10 cellular contexts compared by ENCODE assay signal in genomic region chr19:11195169-11195568, GRCh38. TPM values are rescaled to one million over a fixed set of nuclear protein-coding genes. Genes with fewer than 3 reads are reported as not detected.
DNase-seq lines count a peak whose midpoint lies in the region; ATAC-seq and TF ChIP-seq lines count a peak whose summit lies in the region.
"Had no signal": no experiment of that assay in that cellular context is flagged by ENCODE, and none has a peak within 500 bp of the region (broad histone marks: within the 10 kb centered on the region; RNA-seq: fewer than 3 reads in every experiment).

No MANE protein-coding gene starts in this region.

- ATAC-seq in GM19455 (IDR thresholded peaks at IDR 0.05; ENCODE audit: unreplicated experiment) (no peak), GM21737 (IDR thresholded peaks at IDR 0.05; ENCODE audit: unreplicated experiment) (no peak)

- peaks cover 0 to 11% (median 4%) of the 10 kb centered on the region in 7 donors for H3K9me3 Mint-ChIP-seq in CD14-positive monocyte

- peak overlapping the region; percentile 46 for H3K27ac ChIP-seq in SJCRH30

- TF ChIP-seq CTCF in CD14-positive monocyte (IDR thresholded peaks at IDR 0.05) (no peak), fibroblast of mammary gland (conservative IDR thresholded peaks at IDR 0.05; ENCODE audit: control insufficient read depth, insufficient read depth, low read depth, low read length) (no peak), retinal pigment epithelial cell (conservative IDR thresholded peaks at IDR 0.05; ENCODE audit: low read depth, low read length) (no peak)

- no peak for DNase-seq in CD14-positive monocyte (ENCODE audit: low spot score)
- peak; percentile 46 to 48 for DNase-seq in SJCRH30
- no peak for DNase-seq in fibroblast of mammary gland (ENCODE audit: low read depth)
- DNase-seq in retinal pigment epithelial cell (ENCODE audit: low read depth): no peak
- DNase-seq in activated CD4-positive, alpha-beta T cell treated with anti-CD3 and anti-CD28 coated beads, Interleukin-2, amount 50 U/mL, for 4 hours: no peak
- no peak for DNase-seq in NCI-H2227 treated with DMSO at 0.1 percent for 48 hours (lab: John Stamatoyannopoulos, UW)

- no peaks in the 10 kb centered on the region for H3K9me3 ChIP-seq in SJCRH30 (replicated peaks)

- peaks cover 0 to 3% of the 10 kb centered on the region in 2 donors for H3K36me3 Mint-ChIP-seq in CD14-positive monocyte

- intact Hi-C loops in CD14-positive monocyte (cut with micrococcal nuclease): loop anchor here in 1 of 2 donors (5.0 kb wide), 1 partner anchor 38 kb away; the partner anchor contains the start of gene SPC24

- peaks cover 26% of the 10 kb centered on the region for H3K36me3 ChIP-seq in SJCRH30

- peak overlapping the region; percentile 9 to 55 for H3K4me3 Mint-ChIP-seq in CD14-positive monocyte

- H3K4me3 ChIP-seq in SJCRH30: peak overlapping the region; percentile 26
- peak overlapping the region; percentile 45 for H3K4me3 ChIP-seq in fibroblast of mammary gland (ENCODE audit: control insufficient read depth, low read depth, low read length)
- peak overlapping the region; percentile 11 for H3K4me3 ChIP-seq in retinal pigment epithelial cell (ENCODE audit: low read length)

- H3K4me1 ChIP-seq in SJCRH30: peaks cover 31% of the 10 kb centered on the region

- H3K4me1 Mint-ChIP-seq in CD14-positive monocyte: peaks cover 29% of the 10 kb centered on the region

- no peaks in the 10 kb centered on the region for H3K27me3 ChIP-seq in SJCRH30

- H3K27me3 Mint-ChIP-seq in CD14-positive monocyte (ENCODE audit: low read depth in 3 of 3): peaks cover 0 to 17% (median 4%) of the 10 kb centered on the region in 3 donors

- H3K27ac Mint-ChIP-seq in CD14-positive monocyte: no peak overlapping the region

RNA-seq across cellular contexts. Expression of gene KANK2, which starts 2.2 kb away (rescaled TPM):
- polyA plus RNA-seq in CD14-positive monocyte: under 1 TPM; 0.40 to 0.64 TPM
- total RNA-seq in SJCRH30 (2014; rRNA removed; shearing (Covaris generic)): 86.1 and 98.4 TPM in 2 replicates

RNA-seq across cellular contexts. Expression of gene SPC24, which starts 39.6 kb away (rescaled TPM):
- polyA plus RNA-seq in CD14-positive monocyte: under 1 TPM in 1 of 2 donors, not detected in 1; 0.27 TPM
- total RNA-seq in SJCRH30 (2014; rRNA removed; shearing (Covaris generic)): 61.3 and 70.3 TPM in 2 replicates

RNA-seq across cellular contexts. Expression of gene ANGPTL8, which starts 44.2 kb away (rescaled TPM):
- not detected for polyA plus RNA-seq in CD14-positive monocyte
- total RNA-seq in SJCRH30 (2014; rRNA removed; shearing (Covaris generic)): not detected in 2 replicates
- total RNA-seq: bronchial epithelial cell, kidney epithelial cell had no signal

Comparison
In these comparisons a context has a peak if more than half of its experiments do, and no peak if none do; other contexts are left out.
1. DNase-seq: peak in SJCRH30 (2 of 2); none in CD14-positive monocyte (single experiment), fibroblast of mammary gland (single experiment), retinal pigment epithelial cell (single experiment), activated CD4-positive, alpha-beta T cell treated with anti-CD3 and anti-CD28 coated beads, Interleukin-2, amount 50 U/mL, for 4 hours (0 of 2) and NCI-H2227 treated with DMSO at 0.1 percent for 48 hours (single experiment).
2. Peak in every context shown above with its lines, with median percentiles within 50 percentile points of each other: H3K4me3 ChIP-seq.